In genomic region chr2:231554327-231554726, GRCh38 we compare ENCODE assay signal across 12 cellular contexts. TPM values are rescaled to one million over a fixed set of nuclear protein-coding genes. Genes with fewer than 3 reads are reported as not detected.
A peak's percentile ranks its signal among the peaks of the same experiment; 100 is the strongest.
DNase-seq lines count a peak whose midpoint lies in the region; ATAC-seq and TF ChIP-seq lines count a peak whose summit lies in the region.
"Had no signal": no experiment of that assay in that cellular context is flagged by ENCODE, and none has a peak within 500 bp of the region (broad histone marks: within the 10 kb centered on the region; RNA-seq: fewer than 3 reads in every experiment).

No MANE protein-coding gene starts in this region.

- H3K27ac Mint-ChIP-seq in naive thymus-derived CD4-positive, alpha-beta T cell = peak overlapping the region in 4 of 9 donors; percentile 39 to 78 (median 66)
- no peak overlapping the region for H3K27ac Mint-ChIP-seq in type B pancreatic cell

- no TSS peak for BruUV-seq in OCI-LY7 (replicated peaks; lab: Mats Ljungman, UMichigan)

- peaks cover 0 to 14% (median 10%) of the 10 kb centered on the region in 12 donors for H3K9me3 ChIP-seq in heart left ventricle
- H3K9me3 ChIP-seq in duodenal mucosa (ENCODE audit: control insufficient read depth in 1 of 2, low read length in 2 of 2) = peaks cover 0 to 4% of the 10 kb centered on the region in 2 donors
- H3K9me3 ChIP-seq in naive thymus-derived CD4-positive, alpha-beta T cell (ENCODE audit: control insufficient read depth in 2 of 3, low read length in 3 of 3) = peaks cover 0 to 8% (median 0%) of the 10 kb centered on the region in 3 experiments
- H3K9me3 ChIP-seq in upper lobe of right lung = peaks cover 7% of the 10 kb centered on the region
- peaks cover 15% of the 10 kb centered on the region for H3K9me3 ChIP-seq in OCI-LY7 (ENCODE audit: low read length)

- no peaks in the 10 kb centered on the region for H3K36me3 ChIP-seq in heart left ventricle
- no peaks in the 10 kb centered on the region for H3K36me3 ChIP-seq in duodenal mucosa (ENCODE audit: control insufficient read depth in 1 of 2, insufficient read depth in 2 of 2, low read length in 2 of 2)
- no peaks in the 10 kb centered on the region for H3K36me3 ChIP-seq in naive thymus-derived CD4-positive, alpha-beta T cell (ENCODE audit: control insufficient read depth in 2 of 3, insufficient read depth in 3 of 3, low read length in 3 of 3)
- H3K36me3 ChIP-seq in upper lobe of right lung = no peaks in the 10 kb centered on the region
- no peaks in the 10 kb centered on the region for H3K36me3 ChIP-seq in OCI-LY7 (ENCODE audit: insufficient read depth, low read length)

- H3K27me3 ChIP-seq in heart left ventricle (peaks cover 0 to 13% (median 0%) of the 10 kb centered on the region in 9 donors), duodenal mucosa (ENCODE audit: control insufficient read depth in 1 of 2, insufficient read depth in 2 of 2, low read length in 2 of 2) (no peaks in the 10 kb centered on the region), upper lobe of right lung (no peaks in the 10 kb centered on the region)
- H3K27me3 ChIP-seq in naive thymus-derived CD4-positive, alpha-beta T cell (ENCODE audit: control insufficient read depth in 2 of 2, insufficient read depth in 2 of 2, low read length in 2 of 2) = no peaks in the 10 kb centered on the region

- peak overlapping the region in 5 of 10 donors; percentile 23 to 76 (median 68) for H3K4me3 Mint-ChIP-seq in naive thymus-derived CD4-positive, alpha-beta T cell
- H3K4me3 Mint-ChIP-seq in type B pancreatic cell = no peak overlapping the region

- CTCF ChIA-PET in naive thymus-derived CD4-positive, alpha-beta T cell (lab: Charles Lee) = interaction anchor here (0.5 kb wide), 1 partner anchor 1394 kb away, joined by 3 read pairs; no protein-coding TSS in a partner anchor
- CTCF ChIA-PET in OCI-LY7 (lab: Charles Lee; ENCODE audit: unreplicated experiment) = no interaction called here

- peaks cover 0 to 27% (median 14%) of the 10 kb centered on the region in 12 donors for H3K4me1 ChIP-seq in heart left ventricle
- peaks cover 20 to 21% of the 10 kb centered on the region in 2 donors for H3K4me1 ChIP-seq in duodenal mucosa (ENCODE audit: control insufficient read depth in 1 of 2, insufficient read depth in 2 of 2, low read length in 2 of 2)
- H3K4me1 ChIP-seq in naive thymus-derived CD4-positive, alpha-beta T cell (ENCODE audit: control insufficient read depth in 2 of 2, insufficient read depth in 2 of 2, low read length in 2 of 2) = peaks cover 0 to 5% of the 10 kb centered on the region in 2 donors
- H3K4me1 ChIP-seq in upper lobe of right lung = peaks cover 21% of the 10 kb centered on the region
- H3K4me1 ChIP-seq in OCI-LY7 (ENCODE audit: insufficient read depth, low read length, poor library complexity, severe bottlenecking) = peaks cover 4% of the 10 kb centered on the region

- ATAC-seq in heart left ventricle (peak in 1 of 4 donors; percentile 21), upper lobe of right lung (peak; percentile 7)
- ATAC-seq in naive thymus-derived CD4-positive, alpha-beta T cell = peak; percentile 38

- H3K27ac ChIP-seq in heart left ventricle = peak overlapping the region; percentile 0 to 84 (median 74)
- peak overlapping the region; percentile 70 for H3K27ac ChIP-seq in duodenal mucosa (ENCODE audit: low read depth, low read length)
- no peak overlapping the region for H3K27ac ChIP-seq in naive thymus-derived CD4-positive, alpha-beta T cell (ENCODE audit: low read depth, low read length)
- peak overlapping the region; percentile 82 for H3K27ac ChIP-seq in upper lobe of right lung
- no peak overlapping the region for H3K27ac ChIP-seq in OCI-LY7 (ENCODE audit: low read depth, low read length, poor library complexity, severe bottlenecking)
- H3K27ac ChIP-seq: C4-2B, VCaP had no signal

- H4K20me1 ChIP-seq in OCI-LY7 (ENCODE audit: insufficient read depth, low read length) = no peaks in the 10 kb centered on the region

- H3K9me2 ChIP-seq in OCI-LY7 (ENCODE audit: insufficient read depth, low read length) = no peaks in the 10 kb centered on the region

- no peak overlapping the region for H2AFZ ChIP-seq in OCI-LY7 (ENCODE audit: low read length)

- intact Hi-C loops in heart left ventricle (cut with DNase I) = loop anchor here in 1 of 10 donors (10.0 kb wide), 1 partner anchor 70 kb away; no protein-coding TSS in a partner anchor
- intact Hi-C loops in cardiac septum (cut with DNase I) = no loop called here
- intact Hi-C loops in naive thymus-derived CD4-positive, alpha-beta T cell (cut with micrococcal nuclease) = no loop called here
- intact Hi-C loops in upper lobe of right lung (cut with DNase I) = no loop called here
- intact Hi-C loops in OCI-LY7 (cut with micrococcal nuclease; ENCODE audit: unreplicated experiment) = no loop called here

- H3K79me2 ChIP-seq in OCI-LY7 (ENCODE audit: insufficient read depth, low read depth, low read length) = no peaks in the 10 kb centered on the region

- no peak for TF ChIP-seq POLR2A in heart left ventricle (IDR thresholded peaks at IDR 0.05)

- no peak for DNase-seq in heart left ventricle
- no peak for DNase-seq in cardiac septum (ENCODE audit: low spot score)
- no peak for DNase-seq in naive thymus-derived CD4-positive, alpha-beta T cell
- no peak for DNase-seq in upper lobe of right lung
- DNase-seq in type B pancreatic cell (ENCODE audit: extremely low spot score, unreplicated experiment) = no peak
- DNase-seq in medulla oblongata (ENCODE audit: extremely low spot score) = no peak
- no peak for DNase-seq in OCI-LY7 (ENCODE audit: low spot score)
- DNase-seq: NCI-H1048, NCI-H774 had no signal

- POLR2A ChIA-PET in naive thymus-derived CD4-positive, alpha-beta T cell (lab: Charles Lee) = no interaction called here
- POLR2A ChIA-PET in OCI-LY7 (lab: Charles Lee) = interaction anchor here (0.9 to 1.1 kb wide), 2 partner anchors 8 to 15 kb away, joined by 3 read pairs; no protein-coding TSS in a partner anchor

- no peak overlapping the region for H3K4me2 ChIP-seq in OCI-LY7 (ENCODE audit: low read length)

- no peak for TF ChIP-seq CTCF in heart left ventricle (IDR thresholded peaks at IDR 0.05)
- no peak for TF ChIP-seq CTCF in upper lobe of right lung (IDR thresholded peaks at IDR 0.05)
- TF ChIP-seq CTCF in type B pancreatic cell (conservative IDR thresholded peaks at IDR 0.05) = no peak
- TF ChIP-seq CTCF in OCI-LY7 (conservative IDR thresholded peaks at IDR 0.05; ENCODE audit: low read length) = no peak

- H3K9me3 Mint-ChIP-seq in naive thymus-derived CD4-positive, alpha-beta T cell = peaks cover 0 to 26% (median 13%) of the 10 kb centered on the region in 11 donors
- peaks cover 12% of the 10 kb centered on the region for H3K9me3 Mint-ChIP-seq in type B pancreatic cell

- peak overlapping the region in 10 of 12 donors; percentile 2 to 52 (median 38) for H3K4me3 ChIP-seq in heart left ventricle
- peak overlapping the region; percentile 44 to 59 for H3K4me3 ChIP-seq in duodenal mucosa (ENCODE audit: low read depth in 1 of 2, low read length in 2 of 2)
- no peak overlapping the region for H3K4me3 ChIP-seq in naive thymus-derived CD4-positive, alpha-beta T cell (ENCODE audit: low read length)
- H3K4me3 ChIP-seq in upper lobe of right lung = peak overlapping the region; percentile 36
- H3K4me3 ChIP-seq in OCI-LY7 (ENCODE audit: low read depth, low read length, poor library complexity, severe bottlenecking) = no peak overlapping the region

- H3K4me1 Mint-ChIP-seq in naive thymus-derived CD4-positive, alpha-beta T cell = peaks cover 0 to 39% (median 9%) of the 10 kb centered on the region in 7 donors
- H3K4me1 Mint-ChIP-seq in type B pancreatic cell (ENCODE audit: unreplicated experiment) = peaks cover 6% of the 10 kb centered on the region

- peaks cover 0 to 28% (median 12%) of the 10 kb centered on the region in 5 donors for H3K36me3 Mint-ChIP-seq in naive thymus-derived CD4-positive, alpha-beta T cell
- no peaks in the 10 kb centered on the region for H3K36me3 Mint-ChIP-seq in type B pancreatic cell

- H3K27me3 Mint-ChIP-seq in naive thymus-derived CD4-positive, alpha-beta T cell = peaks cover 0 to 4% (median 0%) of the 10 kb centered on the region in 5 donors
- no peaks in the 10 kb centered on the region for H3K27me3 Mint-ChIP-seq in type B pancreatic cell

- 49 to 63% (median 57%) methylated on average over 8 of the region's 8 CpGs for WGBS in heart left ventricle, 4 donors

- peak overlapping the region; percentile 24 to 63 for H3K9ac ChIP-seq in duodenal mucosa (ENCODE audit: low read depth in 1 of 2, low read length in 2 of 2)

RNA-seq across cellular contexts. Expression of gene NMUR1, which starts 24.1 kb away (rescaled TPM):
- total RNA-seq in heart left ventricle = under 1 TPM in 7 of 9 donors, not detected in 2; 0.12 to 0.71 (median 0.53) TPM
- under 1 TPM; 0.10 to 0.23 TPM for polyA plus RNA-seq in heart left ventricle
- 0.22 TPM for total RNA-seq in cardiac septum
- total RNA-seq in naive thymus-derived CD4-positive, alpha-beta T cell = 1 to 10 TPM in 2 of 5 experiments, under 1 TPM in 1, not detected in 2; 0.72 to 7.0 (median 1.4) TPM
- not detected for polyA plus RNA-seq in naive thymus-derived CD4-positive, alpha-beta T cell
- 5.8 TPM for total RNA-seq in upper lobe of right lung
- 0.10 TPM in 2 replicates for total RNA-seq in type B pancreatic cell (ENCODE audit: low replicate concordance)
- total RNA-seq in OCI-LY7 (2014; rRNA removed; shearing (Covaris generic)) = not detected in 2 replicates
- not detected in 2 replicates for total RNA-seq in OCI-LY7 (2022)

RNA-seq across cellular contexts. Expression of gene TEX44, which starts 38.3 kb away (rescaled TPM):
- total RNA-seq in heart left ventricle (not detected), cardiac septum (not detected), upper lobe of right lung (not detected), type B pancreatic cell (ENCODE audit: low replicate concordance) (not detected in 2 replicates), OCI-LY7 (2022) (not detected in 2 replicates)
- polyA plus RNA-seq in heart left ventricle = not detected
- total RNA-seq in naive thymus-derived CD4-positive, alpha-beta T cell = not detected
- polyA plus RNA-seq in naive thymus-derived CD4-positive, alpha-beta T cell = not detected
- not detected in 2 replicates for total RNA-seq in OCI-LY7 (2014; rRNA removed; shearing (Covaris generic))

Comparison
In these comparisons a context has a peak if more than half of its experiments do, and no peak if none do; other contexts are left out.
1. H3K27ac ChIP-seq: peak in heart left ventricle (12 of 12), duodenal mucosa (single experiment) and upper lobe of right lung (single experiment); none in naive thymus-derived CD4-positive, alpha-beta T cell (single experiment) and OCI-LY7 (single experiment).
2. H3K4me3 ChIP-seq: peak in heart left ventricle (10 of 12), duodenal mucosa (2 of 2) and upper lobe of right lung (single experiment); none in naive thymus-derived CD4-positive, alpha-beta T cell (single experiment) and OCI-LY7 (single experiment).